ENCODE assay signal across 37 cellular contexts in genomic region chr3:60490992-60491391, GRCh38.
"Had no signal": no experiment of that assay in that cellular context is flagged by ENCODE, and none has a peak within 500 bp of the region (broad histone marks: within the 10 kb centered on the region; RNA-seq: fewer than 3 reads in every experiment).

No MANE protein-coding gene starts in this region.

- H3K27me3 ChIP-seq: adrenal gland, body of pancreas, brain microvascular endothelial cell, breast epithelium had no signal

- H3K27ac Mint-ChIP-seq: activated CD4-positive, alpha-beta memory T cell treated with anti-CD3 and anti-CD28 coated beads for 36 hours; activated CD4-positive, alpha-beta T cell treated with anti-CD3 and anti-CD28 coated beads for 36 hours; activated CD4-positive, alpha-beta T cell treated with anti-CD3 and anti-CD28 coated beads, Interleukin-2, amount 10 ng/mL, durations not matched to agents 7 days and 5 days; activated CD8-positive, alpha-beta T cell treated with anti-CD3 and anti-CD28 coated beads for 36 hours; activated naive CD4-positive, alpha-beta T cell treated with anti-CD3 and anti-CD28 coated beads, Interleukin-2, amount 10 ng/mL, durations not matched to agents 7 days and 5 days; activated naive CD8-positive, alpha-beta T cell treated with anti-CD3 and anti-CD28 coated beads for 36 hours; activated T-cell treated with anti-CD3 and anti-CD28 coated beads, Interleukin-2, amount 50 U/mL, for 72 hours; activated T-helper 1 cell treated with anti-CD3 and anti-CD28 coated beads, Interleukin-12 subunit alpha, Interleukin-12 subunit beta, Interleukin-2, Interleukin-4 antibody, amounts not matched to agents 30 ng/mL and 10 ng/mL and 1 ng/mL, durations not matched to agents 14 hours and 24 hours and 36 hours; activated T-helper 17 cell treated with anti-CD3 and anti-CD28 coated beads, Interleukin-2, amount 50 U/mL, for 72 hours; T-helper 2 cell treated with Interferon-gamma antibody and Interleukin-4, amounts not matched to agents 5 μg/mL and 100 μg/mL, for 36 hours; WTC11 had no signal

- H3K36me3 Mint-ChIP-seq: activated CD4-positive, alpha-beta memory T cell treated with anti-CD3 and anti-CD28 coated beads for 36 hours; activated naive CD4-positive, alpha-beta T cell treated with anti-CD3 and anti-CD28 coated beads, Interleukin-2, amount 10 ng/mL, durations not matched to agents 7 days and 5 days; activated naive CD8-positive, alpha-beta T cell treated with anti-CD3 and anti-CD28 coated beads for 36 hours; WTC11 had no signal

- H3K4me1 ChIP-seq: adrenal gland, breast epithelium had no signal

- H3K36me3 ChIP-seq: adrenal gland, brain microvascular endothelial cell, breast epithelium, WERI-Rb-1 had no signal

- H3K27ac ChIP-seq: adrenal gland, body of pancreas, brain microvascular endothelial cell, breast epithelium, coronary artery, WERI-Rb-1 had no signal

- FAIRE-seq: astrocyte, colon, TTC549 had no signal

- H3K9me3 ChIP-seq: adrenal gland, body of pancreas, breast epithelium had no signal

- H3K4me3 ChIP-seq: adrenal gland, body of pancreas, breast epithelium, coronary artery had no signal

- H3K4me3 Mint-ChIP-seq: activated CD4-positive, alpha-beta memory T cell treated with anti-CD3 and anti-CD28 coated beads for 36 hours; activated CD4-positive, alpha-beta T cell treated with anti-CD3 and anti-CD28 coated beads for 36 hours; activated CD4-positive, alpha-beta T cell treated with anti-CD3 and anti-CD28 coated beads, Interleukin-2, amount 10 ng/mL, durations not matched to agents 7 days and 5 days; activated CD8-positive, alpha-beta T cell treated with anti-CD3 and anti-CD28 coated beads for 36 hours; activated naive CD4-positive, alpha-beta T cell treated with anti-CD3 and anti-CD28 coated beads, Interleukin-2, amount 10 ng/mL, durations not matched to agents 7 days and 5 days; activated naive CD8-positive, alpha-beta T cell treated with anti-CD3 and anti-CD28 coated beads for 36 hours; activated T-cell treated with anti-CD3 and anti-CD28 coated beads, Interleukin-2, amount 50 U/mL, for 4 hours; activated T-cell treated with anti-CD3 and anti-CD28 coated beads, Interleukin-2, amount 50 U/mL, for 72 hours; activated T-helper 1 cell treated with anti-CD3 and anti-CD28 coated beads, Interleukin-12 subunit alpha, Interleukin-12 subunit beta, Interleukin-2, Interleukin-4 antibody, amounts not matched to agents 30 ng/mL and 10 ng/mL and 1 ng/mL, durations not matched to agents 14 hours and 24 hours and 36 hours; activated T-helper 17 cell treated with anti-CD3 and anti-CD28 coated beads, Interleukin-2, amount 50 U/mL, for 72 hours; T-helper 2 cell treated with Interferon-gamma antibody and Interleukin-4, amounts not matched to agents 5 μg/mL and 100 μg/mL, for 36 hours; WTC11 had no signal

- H3K4me1 Mint-ChIP-seq: activated CD4-positive, alpha-beta T cell treated with anti-CD3 and anti-CD28 coated beads for 36 hours; activated CD4-positive, alpha-beta T cell treated with anti-CD3 and anti-CD28 coated beads, Interleukin-2, amount 10 ng/mL, durations not matched to agents 7 days and 5 days; activated naive CD4-positive, alpha-beta T cell treated with anti-CD3 and anti-CD28 coated beads, Interleukin-2, amount 10 ng/mL, durations not matched to agents 7 days and 5 days; activated naive CD8-positive, alpha-beta T cell treated with anti-CD3 and anti-CD28 coated beads for 36 hours; activated T-helper 17 cell treated with anti-CD3 and anti-CD28 coated beads, Interleukin-2, amount 50 U/mL, for 72 hours had no signal

- DNase-seq: activated CD4-positive, alpha-beta memory T cell treated with anti-CD3 and anti-CD28 coated beads for 36 hours; activated CD4-positive, alpha-beta T cell treated with anti-CD3 and anti-CD28 coated beads for 1 hour; activated CD4-positive, alpha-beta T cell treated with anti-CD3 and anti-CD28 coated beads for 36 hours; activated CD4-positive, alpha-beta T cell treated with anti-CD3 and anti-CD28 coated beads for 48 hours; activated CD4-positive, alpha-beta T cell treated with anti-CD3 and anti-CD28 coated beads, Interleukin-2, amount 10 ng/mL, durations not matched to agents 7 days and 5 days; activated CD4-positive, CD25-positive, alpha-beta regulatory T cell; activated CD8-positive, alpha-beta memory T cell treated with anti-CD3 and anti-CD28 coated beads, Interleukin-2, amount 50 U/mL, for 4 hours; activated CD8-positive, alpha-beta T cell treated with anti-CD3 and anti-CD28 coated beads for 36 hours; activated effector memory CD4-positive, alpha-beta T cell treated with anti-CD3 and anti-CD28 coated beads, Interleukin-2, amount 50 U/mL, for 16 hours; activated gamma-delta T cell treated with Interleukin-2 at 50 U/mL for 16 hours; activated naive CD4-positive, alpha-beta T cell treated with anti-CD3 and anti-CD28 coated beads, Interleukin-2, amount 10 ng/mL, durations not matched to agents 7 days and 5 days; activated naive CD4-positive, alpha-beta T cell treated with Interleukin-2 at 50 U/mL for 16 hours; activated naive CD8-positive, alpha-beta T cell treated with anti-CD3 and anti-CD28 coated beads for 36 hours; activated T-cell treated with anti-CD3 and anti-CD28 coated beads for 4 hours; activated T-cell treated with anti-CD3 and anti-CD28 coated beads, Interleukin-2, amount 50 U/mL, for 1 hour; activated T-cell treated with anti-CD3 and anti-CD28 coated beads, Interleukin-2, amount 50 U/mL, for 4 hours; activated T-cell treated with anti-CD3 and anti-CD28 coated beads, Interleukin-2, amount 50 U/mL, for 72 hours; adrenal gland; amniotic stem cell; aorta; body of pancreas; brain microvascular endothelial cell; central memory CD4-positive, alpha-beta T cell; T-helper 2 cell; T-helper 9 cell; WERI-Rb-1 had no signal

- ATAC-seq: activated CD4-positive, alpha-beta T cell treated with anti-CD3 and anti-CD28 coated beads for 36 hours; activated CD4-positive, CD25-positive, alpha-beta regulatory T cell treated with anti-CD3 and anti-CD28 coated beads, Interleukin-2, amount 50 U/mL, for 24 hours; activated CD8-positive, alpha-beta T cell treated with anti-CD3 and anti-CD28 coated beads for 36 hours; activated naive CD4-positive, alpha-beta T cell treated with anti-CD3 and anti-CD28 coated beads, Interleukin-2, amount 50 U/mL, for 72 hours; activated T-cell treated with anti-CD3 and anti-CD28 coated beads, Interleukin-2, amount 50 U/mL, for 4 hours; activated T-cell treated with anti-CD3 and anti-CD28 coated beads, Interleukin-2, amount 50 U/mL, for 72 hours; activated T-helper 17 cell treated with anti-CD3 and anti-CD28 coated beads, Interleukin-2, amount 50 U/mL, for 72 hours; body of pancreas; WTC11 had no signal

- H3K9me3 Mint-ChIP-seq: activated CD4-positive, alpha-beta memory T cell treated with anti-CD3 and anti-CD28 coated beads for 36 hours; activated CD8-positive, alpha-beta T cell treated with anti-CD3 and anti-CD28 coated beads for 36 hours; activated naive CD4-positive, alpha-beta T cell treated with anti-CD3 and anti-CD28 coated beads, Interleukin-2, amount 50 U/mL, for 72 hours; activated naive CD8-positive, alpha-beta T cell treated with anti-CD3 and anti-CD28 coated beads for 36 hours; activated T-cell treated with anti-CD3 and anti-CD28 coated beads, Interleukin-2, amount 50 U/mL, for 72 hours; activated T-helper 1 cell treated with anti-CD3 and anti-CD28 coated beads, Interleukin-12 subunit alpha, Interleukin-12 subunit beta, Interleukin-2, Interleukin-4 antibody, amounts not matched to agents 30 ng/mL and 10 ng/mL and 1 ng/mL, durations not matched to agents 14 hours and 24 hours and 36 hours had no signal

- H3K27me3 Mint-ChIP-seq: activated CD4-positive, alpha-beta memory T cell treated with anti-CD3 and anti-CD28 coated beads for 36 hours; activated CD4-positive, alpha-beta T cell treated with anti-CD3 and anti-CD28 coated beads for 36 hours; activated CD4-positive, alpha-beta T cell treated with anti-CD3 and anti-CD28 coated beads, Interleukin-2, amount 10 ng/mL, durations not matched to agents 7 days and 5 days; activated CD8-positive, alpha-beta T cell treated with anti-CD3 and anti-CD28 coated beads for 36 hours; activated naive CD4-positive, alpha-beta T cell treated with anti-CD3 and anti-CD28 coated beads, Interleukin-2, amount 10 ng/mL, durations not matched to agents 7 days and 5 days; activated naive CD8-positive, alpha-beta T cell treated with anti-CD3 and anti-CD28 coated beads for 36 hours; activated T-helper 17 cell treated with anti-CD3 and anti-CD28 coated beads, Interleukin-2, amount 50 U/mL, for 72 hours had no signal
